ENCODE assay signal across 13 cellular contexts in the genomic region with DNA sequence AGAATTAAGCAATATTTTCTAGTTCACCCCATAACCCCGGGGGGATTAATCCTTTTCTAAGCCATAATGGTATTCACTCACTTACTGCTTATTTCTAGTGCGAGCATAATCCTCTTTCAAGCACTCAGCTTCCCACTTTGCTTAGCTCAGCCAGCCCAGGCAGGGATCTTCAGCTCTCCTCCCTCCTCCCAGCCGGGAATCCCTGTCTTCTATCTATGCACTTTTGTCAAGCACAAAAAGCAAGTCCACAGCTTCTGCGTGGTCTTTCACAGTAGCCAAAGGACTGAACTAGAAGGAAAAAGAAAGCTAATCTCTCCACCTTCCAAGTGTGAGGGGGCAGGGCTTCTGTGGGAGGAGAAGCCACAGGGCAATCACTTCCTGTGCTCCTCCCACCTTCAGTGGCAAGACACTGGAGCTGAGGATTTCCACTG.
DNase-seq lines count a peak whose midpoint lies in the region; ATAC-seq and TF ChIP-seq lines count a peak whose summit lies in the region.
"Had no signal": no experiment of that assay in that cellular context is flagged by ENCODE, and none has a peak within 500 bp of the region (broad histone marks: within the 10 kb centered on the region; RNA-seq: fewer than 3 reads in every experiment).

No MANE protein-coding gene starts in this region.

- ATAC-seq in GM19025 (IDR thresholded peaks at IDR 0.05; ENCODE audit: low read depth, unreplicated experiment) (peak; percentile 58), GM18505 (IDR thresholded peaks at IDR 0.05; ENCODE audit: unreplicated experiment) (no peak), lower lobe of right lung (no peak)
- ATAC-seq: stimulated activated naive CD8-positive, alpha-beta T cell treated with anti-CD3 and anti-CD28 coated beads, Interleukin-15, Interleukin-2, amounts not matched to agents 100 U/mL and 50 U/mL, for 24 hours had no signal

- no peaks in the 10 kb centered on the region for H3K36me3 ChIP-seq in lower lobe of right lung
- H3K36me3 ChIP-seq: sigmoid colon had no signal

- no peak overlapping the region for H3K27ac ChIP-seq in lower lobe of right lung
- H3K27ac ChIP-seq: sigmoid colon had no signal

- no peak for TF ChIP-seq CTCF in lower lobe of right lung (IDR thresholded peaks at IDR 0.05)

- intact Hi-C loops in lower lobe of right lung (cut with DNase I), result no loop called here

- peak; percentile 31 for DNase-seq in HT1080 (ENCODE audit: low read depth)
- peak; percentile 58 for DNase-seq in amniotic epithelial cell (ENCODE audit: low read depth)
- peak; percentile 93 for DNase-seq in pons (ENCODE audit: low spot score)
- no peak for DNase-seq in OCI-M2 (lab: John Stamatoyannopoulos, UW; ENCODE audit: unreplicated experiment)
- no peak for DNase-seq in lower lobe of right lung
- DNase-seq in AG20443 (ENCODE audit: low spot score), result no peak
- DNase-seq: activated T-cell treated with anti-CD3 and anti-CD28 coated beads, Interleukin-2, amount 50 U/mL, for 24 hours; left cardiac atrium; NCI-H1417 treated with DMSO at 0.1 percent for 48 hours; sigmoid colon; stimulated activated naive CD8-positive, alpha-beta T cell treated with anti-CD3 and anti-CD28 coated beads, Interleukin-15, Interleukin-2, amounts not matched to agents 100 U/mL and 50 U/mL, for 24 hours had no signal

- H3K4me3 ChIP-seq in lower lobe of right lung, result no peak overlapping the region
- H3K4me3 ChIP-seq: sigmoid colon had no signal

- no peak for TF ChIP-seq POLR2A in GM18505 (IDR thresholded peaks at IDR 0.05; ENCODE audit: borderline replicate concordance, extremely low read depth, insufficient read depth, insufficient read length)

- H3K27me3 ChIP-seq in lower lobe of right lung (ENCODE audit: low read depth), result no peaks in the 10 kb centered on the region
- H3K27me3 ChIP-seq: sigmoid colon had no signal

- H3K9me3 ChIP-seq in lower lobe of right lung, result no peaks in the 10 kb centered on the region
- H3K9me3 ChIP-seq: sigmoid colon had no signal

- no peaks in the 10 kb centered on the region for H3K4me1 ChIP-seq in lower lobe of right lung
- H3K4me1 ChIP-seq: sigmoid colon had no signal

Comparison
In these comparisons a context has a peak if more than half of its experiments do, and no peak if none do; other contexts are left out.
1. DNase-seq: peak in HT1080 (single experiment), amniotic epithelial cell (single experiment) and pons (single experiment); none in OCI-M2 (single experiment), lower lobe of right lung (single experiment) and AG20443 (single experiment).